15 cellular contexts compared by ENCODE assay signal in the genomic region with DNA sequence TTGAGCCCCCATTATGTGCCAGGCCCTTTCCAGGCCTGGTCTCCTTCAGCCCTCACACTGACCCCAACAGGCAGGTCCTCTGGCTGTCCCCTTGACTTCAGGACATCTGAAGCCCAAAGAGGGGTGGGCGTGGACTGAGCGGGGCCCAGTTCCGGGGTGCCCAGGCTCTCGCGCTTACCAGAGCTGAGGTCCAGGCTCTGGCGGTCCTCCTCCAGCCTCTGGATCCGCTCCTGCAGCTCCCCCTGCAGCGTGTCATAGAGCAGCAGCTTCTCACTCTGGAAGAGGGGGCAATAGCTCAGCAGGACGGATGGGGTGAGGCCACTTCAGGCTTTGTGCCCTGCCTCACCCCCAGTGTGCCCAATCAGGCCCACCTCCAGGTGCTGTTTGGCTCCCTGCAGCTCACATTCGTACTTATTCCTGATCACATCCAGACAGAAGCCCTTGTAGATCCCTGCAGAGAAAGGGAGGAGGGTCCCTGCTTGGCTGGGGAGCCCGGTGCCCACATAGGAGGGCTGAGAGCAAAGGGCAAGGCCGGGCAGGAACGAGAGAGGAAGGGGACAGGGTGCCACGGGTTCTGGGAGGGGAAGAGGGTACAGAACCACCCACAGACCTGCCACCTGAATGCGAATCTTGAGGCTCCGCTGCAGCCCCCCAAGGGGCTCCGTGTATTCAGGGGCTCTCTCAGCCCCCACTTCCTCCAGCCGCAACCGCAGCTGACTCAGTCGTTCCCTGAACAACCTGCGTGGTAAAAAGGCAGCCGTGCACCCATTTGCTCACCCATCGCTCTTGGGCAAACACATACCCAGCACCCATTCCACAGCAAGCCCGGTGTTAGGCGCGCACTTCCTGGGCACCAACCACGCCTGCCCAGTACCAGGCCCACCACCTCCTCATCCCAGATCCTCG. TPM values are rescaled to one million over a fixed set of nuclear protein-coding genes. Genes with fewer than 3 reads are reported as not detected.
"Had no signal": no experiment of that assay in that cellular context is flagged by ENCODE, and none has a peak within 500 bp of the region (broad histone marks: within the 10 kb centered on the region; RNA-seq: fewer than 3 reads in every experiment).

No MANE protein-coding gene starts in this region.

- H3K9me3 ChIP-seq: tibial nerve, uterus had no signal

- H3K36me3 ChIP-seq: uterus had no signal

- DNase-seq: activated CD4-positive, alpha-beta T cell treated with anti-CD3 and anti-CD28 coated beads, Interleukin-2, amount 10 ng/mL, durations not matched to agents 24 days and 14 days; activated CD4-positive, CD25-positive, alpha-beta regulatory T cell; activated CD8-positive, alpha-beta T cell treated with anti-CD3 and anti-CD28 coated beads, Interleukin-2, amount 10 ng/mL, durations not matched to agents 7 days and 5 days; activated naive CD4-positive, alpha-beta T cell treated with anti-CD3 and anti-CD28 coated beads for 36 hours; activated T-cell treated with anti-CD3 and anti-CD28 coated beads, Interleukin-2, amount 50 U/mL, for 24 hours; effector memory CD4-positive, alpha-beta T cell; left colon; stimulated activated CD4-positive, alpha-beta T cell treated with anti-CD3 and anti-CD28 coated beads, Interleukin-2, amount 100 ng/mL, for 48 hours; T-cell; T1000; uterus had no signal

- H3K27me3 ChIP-seq: tibial nerve, uterus had no signal

- FAIRE-seq: bronchial epithelial cell had no signal

- H3K27ac ChIP-seq: tibial nerve, uterus had no signal

- ATAC-seq: activated CD8-positive, alpha-beta T cell treated with anti-CD3 and anti-CD28 coated beads, Interleukin-2, amount 10 ng/mL, durations not matched to agents 7 days and 5 days; left colon; T-cell had no signal

- H3K4me3 ChIP-seq: tibial nerve, uterus had no signal

RNA-seq across cellular contexts. Expression of a gene that starts 24.0 kb away (rescaled TPM):
- total RNA-seq: activated CD4-positive, alpha-beta T cell treated with anti-CD3 and anti-CD28 coated beads, Interleukin-2, amount 10 ng/mL, durations not matched to agents 24 days and 14 days; activated T-helper 2 cell treated with anti-CD3 and anti-CD28 coated beads, Interferon-gamma antibody, Interleukin-2, Interleukin-4, amounts not matched to agents 10 μg/mL and 5 μg/mL and 100 μg/mL, durations not matched to agents 14 hours and 24 hours and 36 hours had no signal
- polyA plus RNA-seq: neural cell had no signal
